ENCODE assay signal across 1 cellular context in the genomic region with DNA sequence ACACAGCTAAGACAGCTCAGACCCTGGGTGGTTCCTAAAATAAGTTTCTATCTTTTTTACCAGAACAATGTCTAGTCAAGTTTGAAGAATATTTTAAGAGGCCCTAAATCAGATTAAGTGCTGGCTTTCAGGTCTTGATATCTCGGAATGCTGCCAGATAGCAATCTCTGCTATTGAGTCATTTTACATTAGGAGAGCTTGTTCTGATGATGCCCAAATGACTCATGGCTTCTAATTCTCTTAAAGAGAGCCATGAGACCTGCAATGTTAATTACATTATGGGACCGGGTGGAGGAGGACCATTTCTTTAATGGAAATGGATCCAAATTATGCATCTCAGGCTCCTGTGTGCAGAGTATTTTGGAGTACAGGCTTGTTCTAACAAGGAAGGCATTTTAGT.
TF ChIP-seq lines count a peak whose summit lies in the region.

No MANE protein-coding gene starts in this region.

TF ChIP-seq in SK-N-SH, 30 proteins besides CTCF, POLR2A, EP300 and RAD21 (continued from another document):
- TF ChIP-seq, protein P1, sequence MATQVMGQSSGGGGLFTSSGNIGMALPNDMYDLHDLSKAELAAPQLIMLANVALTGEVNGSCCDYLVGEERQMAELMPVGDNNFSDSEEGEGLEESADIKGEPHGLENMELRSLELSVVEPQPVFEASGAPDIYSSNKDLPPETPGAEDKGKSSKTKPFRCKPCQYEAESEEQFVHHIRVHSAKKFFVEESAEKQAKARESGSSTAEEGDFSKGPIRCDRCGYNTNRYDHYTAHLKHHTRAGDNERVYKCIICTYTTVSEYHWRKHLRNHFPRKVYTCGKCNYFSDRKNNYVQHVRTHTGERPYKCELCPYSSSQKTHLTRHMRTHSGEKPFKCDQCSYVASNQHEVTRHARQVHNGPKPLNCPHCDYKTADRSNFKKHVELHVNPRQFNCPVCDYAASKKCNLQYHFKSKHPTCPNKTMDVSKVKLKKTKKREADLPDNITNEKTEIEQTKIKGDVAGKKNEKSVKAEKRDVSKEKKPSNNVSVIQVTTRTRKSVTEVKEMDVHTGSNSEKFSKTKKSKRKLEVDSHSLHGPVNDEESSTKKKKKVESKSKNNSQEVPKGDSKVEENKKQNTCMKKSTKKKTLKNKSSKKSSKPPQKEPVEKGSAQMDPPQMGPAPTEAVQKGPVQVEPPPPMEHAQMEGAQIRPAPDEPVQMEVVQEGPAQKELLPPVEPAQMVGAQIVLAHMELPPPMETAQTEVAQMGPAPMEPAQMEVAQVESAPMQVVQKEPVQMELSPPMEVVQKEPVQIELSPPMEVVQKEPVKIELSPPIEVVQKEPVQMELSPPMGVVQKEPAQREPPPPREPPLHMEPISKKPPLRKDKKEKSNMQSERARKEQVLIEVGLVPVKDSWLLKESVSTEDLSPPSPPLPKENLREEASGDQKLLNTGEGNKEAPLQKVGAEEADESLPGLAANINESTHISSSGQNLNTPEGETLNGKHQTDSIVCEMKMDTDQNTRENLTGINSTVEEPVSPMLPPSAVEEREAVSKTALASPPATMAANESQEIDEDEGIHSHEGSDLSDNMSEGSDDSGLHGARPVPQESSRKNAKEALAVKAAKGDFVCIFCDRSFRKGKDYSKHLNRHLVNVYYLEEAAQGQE (IDR thresholded peaks at IDR 0.05; ENCODE audit: low read depth, low read length), result no peak
- TF ChIP-seq GABPA (IDR thresholded peaks at IDR 0.05; ENCODE audit: low read depth), result no peak
- TF ChIP-seq NRF1 (IDR thresholded peaks at IDR 0.05; ENCODE audit: low read depth, low read length), result no peak
- no peak for TF ChIP-seq RXRA (IDR thresholded peaks at IDR 0.05; ENCODE audit: borderline replicate concordance, low read depth)
- TF ChIP-seq EZH2phosphoT487 (IDR thresholded peaks at IDR 0.05; ENCODE audit: borderline replicate concordance, low read depth), result no peak
- TF ChIP-seq RFX5 (IDR thresholded peaks at IDR 0.05; ENCODE audit: low read length), result no peak
- TF ChIP-seq FOXM1 (IDR thresholded peaks at IDR 0.05; ENCODE audit: low read depth), result peak; percentile 80
- TF ChIP-seq FOSL2 (IDR thresholded peaks at IDR 0.05; ENCODE audit: borderline replicate concordance, low read depth), result peak; percentile 91
- peak; percentile 89 for TF ChIP-seq TEAD4 (IDR thresholded peaks at IDR 0.05; ENCODE audit: borderline replicate concordance, insufficient read depth)
- no peak for TF ChIP-seq CHD2 (IDR thresholded peaks at IDR 0.05; ENCODE audit: low read length, partially characterized antibody)
- TF ChIP-seq RCOR1 (IDR thresholded peaks at IDR 0.05; ENCODE audit: low read length), result no peak
- peak; percentile 85 for TF ChIP-seq NFIC (IDR thresholded peaks at IDR 0.05; ENCODE audit: borderline replicate concordance)
- TF ChIP-seq POLR2AphosphoS5 (IDR thresholded peaks at IDR 0.05; ENCODE audit: low read depth, low read length), result peak; percentile 52; the same call in 1 of the 2 replicates
- TF ChIP-seq, protein P2, sequence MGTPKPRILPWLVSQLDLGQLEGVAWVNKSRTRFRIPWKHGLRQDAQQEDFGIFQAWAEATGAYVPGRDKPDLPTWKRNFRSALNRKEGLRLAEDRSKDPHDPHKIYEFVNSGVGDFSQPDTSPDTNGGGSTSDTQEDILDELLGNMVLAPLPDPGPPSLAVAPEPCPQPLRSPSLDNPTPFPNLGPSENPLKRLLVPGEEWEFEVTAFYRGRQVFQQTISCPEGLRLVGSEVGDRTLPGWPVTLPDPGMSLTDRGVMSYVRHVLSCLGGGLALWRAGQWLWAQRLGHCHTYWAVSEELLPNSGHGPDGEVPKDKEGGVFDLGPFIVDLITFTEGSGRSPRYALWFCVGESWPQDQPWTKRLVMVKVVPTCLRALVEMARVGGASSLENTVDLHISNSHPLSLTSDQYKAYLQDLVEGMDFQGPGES (IDR thresholded peaks at IDR 0.05; ENCODE audit: low read depth, low read length), result no peak
- TF ChIP-seq TCF12 (IDR thresholded peaks at IDR 0.05), result peak; percentile 88
- no peak for TF ChIP-seq MXI1 (IDR thresholded peaks at IDR 0.05; ENCODE audit: low read depth, low read length)
- no peak for TF ChIP-seq MEF2A (IDR thresholded peaks at IDR 0.05; ENCODE audit: borderline replicate concordance, low read depth)
- TF ChIP-seq ELF1 (IDR thresholded peaks at IDR 0.05), result no peak
- TF ChIP-seq JUND (IDR thresholded peaks at IDR 0.05), result peak; percentile 87
